ENCODE assay signal across 30 cellular contexts in the genomic region with DNA sequence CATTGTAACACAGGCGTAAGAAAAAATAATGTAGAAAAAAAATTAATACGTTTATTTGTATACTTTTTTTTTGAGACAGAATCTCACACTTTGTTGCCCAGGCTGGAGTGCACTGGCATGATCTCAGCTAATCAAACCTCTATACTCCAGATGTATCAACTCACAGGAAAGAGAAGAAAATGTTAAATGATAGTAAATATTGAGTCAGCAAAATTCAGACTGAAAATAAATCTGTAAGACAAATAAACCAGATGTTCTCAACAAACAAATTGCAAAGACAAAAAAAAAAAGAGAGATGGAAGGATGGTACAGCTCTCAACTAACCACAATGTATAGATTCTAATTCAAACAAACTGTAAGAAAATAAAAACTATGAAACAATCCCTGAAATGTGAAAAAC.
"Had no signal": no experiment of that assay in that cellular context is flagged by ENCODE, and none has a peak within 500 bp of the region (broad histone marks: within the 10 kb centered on the region; RNA-seq: fewer than 3 reads in every experiment).

No MANE protein-coding gene starts in this region.

- ATAC-seq: natural killer cell; pancreas; right cardiac atrium; stimulated activated memory B cell treated with anti-CD40 and anti-IgM and Interleukin-4, amounts not matched to agents 10 μg/mL and 1 μg/mL and 100 μg/mL, for 72 hours; stimulated activated naive CD8-positive, alpha-beta T cell treated with anti-CD3 and anti-CD28 coated beads, Interleukin-15, amount 100 ng/mL, for 72 hours had no signal

- H3K9ac ChIP-seq: neural progenitor cell had no signal

- H3K9me3 ChIP-seq: left ventricle myocardium inferior, pancreas, prostate gland, sigmoid colon, tibial nerve, vagina had no signal

- H3K79me2 ChIP-seq: hepatocyte had no signal

- H3K27me3 ChIP-seq: hepatocyte, neural progenitor cell, pancreas, sigmoid colon, spleen, tibial nerve, vagina had no signal

- DNase-seq: islet precursor cell; left ventricle myocardium inferior; mesendoderm; naive B cell; natural killer cell; nephron progenitor cell; nucleus accumbens; pancreas; posterior cingulate gyrus; retina; right cardiac atrium; sigmoid colon; small intestine; spleen; stimulated activated CD4-positive, alpha-beta T cell treated with anti-CD3 and anti-CD28 coated beads, Interleukin-1b, Interleukin-23, amount 100 ng/mL, for 48 hours; stimulated activated CD4-positive, alpha-beta T cell treated with anti-CD3 and anti-CD28 coated beads, Interleukin-2, amount 100 ng/mL, for 48 hours; stimulated activated CD4-positive, alpha-beta T cell treated with anti-CD3 and anti-CD28 coated beads, Interleukin-4, amount 100 ng/mL, for 4 hours; stimulated activated CD8-positive, alpha-beta memory T cell treated with anti-CD3 and anti-CD28 coated beads, Interleukin-4, amount 100 ng/mL, for 48 hours; stimulated activated naive CD4-positive, alpha-beta T cell treated with Interleukin-2 at 50 U/mL for 16 hours; stimulated activated naive CD8-positive, alpha-beta T cell treated with anti-CD3 and anti-CD28 coated beads, Interleukin-15, amount 100 ng/mL, for 72 hours; substantia nigra had no signal

- H2AFZ ChIP-seq: hepatocyte, neural progenitor cell had no signal

- H3K9me3 Mint-ChIP-seq: nephron progenitor cell, neural progenitor cell had no signal

- H3K4me1 Mint-ChIP-seq: mesothelial cell of epicardium; naive B cell; natural killer cell; stimulated activated memory B cell treated with anti-CD40 and anti-IgM and Interleukin-4, amounts not matched to agents 10 μg/mL and 1 μg/mL and 100 μg/mL, for 72 hours; stimulated activated naive CD8-positive, alpha-beta T cell treated with anti-CD3 and anti-CD28 coated beads, Interleukin-15, amount 100 ng/mL, for 72 hours had no signal

- H3K27ac Mint-ChIP-seq: mesothelial cell of epicardium; naive B cell; natural killer cell; nephron progenitor cell; neural progenitor cell; stimulated activated memory B cell treated with anti-CD40 and anti-IgM and Interleukin-4, amounts not matched to agents 10 μg/mL and 1 μg/mL and 100 μg/mL, for 72 hours; stimulated activated naive CD8-positive, alpha-beta T cell treated with anti-CD3 and anti-CD28 coated beads, Interleukin-15, amount 100 ng/mL, for 72 hours; type B pancreatic cell had no signal

- H3K4me1 ChIP-seq: left ventricle myocardium inferior, neural progenitor cell, pancreas, prostate gland, sigmoid colon, spleen, tibial nerve, vagina had no signal

- H3K4me3 ChIP-seq: hepatocyte, left ventricle myocardium inferior, lung, neural progenitor cell, pancreas, prostate gland, sigmoid colon, spleen, tibial nerve, vagina had no signal

- H3K27ac ChIP-seq: hepatocyte, left ventricle myocardium inferior, neural progenitor cell, pancreas, prostate gland, sigmoid colon, spleen, tibial nerve, vagina had no signal

- H3K36me3 ChIP-seq: left ventricle myocardium inferior, pancreas, prostate gland, sigmoid colon, spleen, tibial nerve, vagina had no signal

- H3K4me2 ChIP-seq: hepatocyte, neural progenitor cell had no signal

- H3K36me3 Mint-ChIP-seq: mesothelial cell of epicardium; naive B cell; natural killer cell; neural progenitor cell; stimulated activated memory B cell treated with anti-CD40 and anti-IgM and Interleukin-4, amounts not matched to agents 10 μg/mL and 1 μg/mL and 100 μg/mL, for 72 hours; type B pancreatic cell had no signal

- H3K4me3 Mint-ChIP-seq: mesothelial cell of epicardium; naive B cell; natural killer cell; nephron progenitor cell; neural progenitor cell; stimulated activated memory B cell treated with anti-CD40 and anti-IgM and Interleukin-4, amounts not matched to agents 10 μg/mL and 1 μg/mL and 100 μg/mL, for 72 hours; stimulated activated naive CD8-positive, alpha-beta T cell treated with anti-CD3 and anti-CD28 coated beads, Interleukin-15, amount 100 ng/mL, for 72 hours; type B pancreatic cell had no signal

- H3K27me3 Mint-ChIP-seq: naive B cell; stimulated activated memory B cell treated with anti-CD40 and anti-IgM and Interleukin-4, amounts not matched to agents 10 μg/mL and 1 μg/mL and 100 μg/mL, for 72 hours; stimulated activated naive CD8-positive, alpha-beta T cell treated with anti-CD3 and anti-CD28 coated beads, Interleukin-15, amount 100 ng/mL, for 72 hours; type B pancreatic cell had no signal
